Comparison of ENCODE assay signal across 8 cellular contexts in the genomic region with DNA sequence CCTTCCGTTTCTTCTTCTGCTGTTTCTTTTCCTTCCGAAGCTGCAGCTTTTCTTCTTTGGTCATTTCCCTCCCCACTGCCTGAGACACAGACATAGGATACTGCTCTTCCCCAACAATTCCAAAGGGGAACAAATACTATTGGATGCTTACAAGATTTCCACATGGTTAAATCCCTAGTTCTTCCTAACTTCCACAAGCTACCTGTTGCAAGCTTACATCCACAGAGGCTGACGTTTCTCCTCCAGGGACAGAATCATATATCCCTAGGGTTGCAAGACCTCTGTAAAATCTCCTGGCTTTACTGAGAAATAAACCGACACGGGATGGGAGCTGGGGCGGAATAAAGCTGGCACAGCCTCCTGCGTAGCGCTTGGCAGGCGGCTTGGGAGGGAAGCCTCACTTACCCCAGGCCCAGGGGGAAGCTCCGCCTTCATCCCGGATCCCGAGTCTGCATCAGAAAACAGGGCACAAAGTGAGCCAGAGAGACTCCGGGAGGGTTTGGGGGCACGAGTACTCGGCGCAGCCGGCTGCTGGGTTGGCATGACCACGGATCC.
A peak's percentile ranks its signal among the peaks of the same experiment; 100 is the strongest.
DNase-seq lines count a peak whose midpoint lies in the region; ATAC-seq and TF ChIP-seq lines count a peak whose summit lies in the region.

No MANE protein-coding gene starts in this region.

- H3K4me3 Mint-ChIP-seq in activated naive CD4-positive, alpha-beta T cell treated with anti-CD3 and anti-CD28 coated beads, Interleukin-2, amount 50 U/mL, for 24 hours: peak overlapping the region; percentile 89

- peak overlapping the region; percentile 85 for H3K27ac ChIP-seq in KOPT-K1 (ENCODE audit: low read depth, low read length, poor library complexity, severe bottlenecking)
- peak overlapping the region; percentile 90 for H3K27ac ChIP-seq in neutrophil

- H3K36me3 ChIP-seq in KOPT-K1 (ENCODE audit: insufficient read depth, low read length) (peaks cover 66% of the 10 kb centered on the region), neutrophil (peaks cover 51% of the 10 kb centered on the region)

- no peaks in the 10 kb centered on the region for H3K27me3 Mint-ChIP-seq in activated naive CD4-positive, alpha-beta T cell treated with anti-CD3 and anti-CD28 coated beads, Interleukin-2, amount 50 U/mL, for 24 hours

- H3K36me3 Mint-ChIP-seq in activated naive CD4-positive, alpha-beta T cell treated with anti-CD3 and anti-CD28 coated beads, Interleukin-2, amount 50 U/mL, for 24 hours: peaks cover 25% of the 10 kb centered on the region

- H3K9me3 ChIP-seq in KOPT-K1 (ENCODE audit: insufficient read depth, low read length, poor library complexity, severe bottlenecking) (no peaks in the 10 kb centered on the region), neutrophil (no peaks in the 10 kb centered on the region)

- no peaks in the 10 kb centered on the region for H3K27me3 ChIP-seq in neutrophil

- peak overlapping the region; percentile 87 to 96 for H3K4me3 ChIP-seq in neutrophil (ENCODE audit: low read depth in 1 of 2, low read length in 1 of 2)

- peaks cover 35% of the 10 kb centered on the region for H3K4me1 Mint-ChIP-seq in activated naive CD4-positive, alpha-beta T cell treated with anti-CD3 and anti-CD28 coated beads, Interleukin-2, amount 50 U/mL, for 24 hours

- DNase-seq in AG08396 (ENCODE audit: low spot score): peak; percentile 84
- peak; percentile 61 for DNase-seq in germinal center (ENCODE audit: low spot score)
- no peak for DNase-seq in stimulated activated CD4-positive, alpha-beta T cell treated with anti-CD3 and anti-CD28 coated beads, Interleukin-15, amount 100 ng/mL, for 24 hours

- no peaks in the 10 kb centered on the region for H3K9me3 Mint-ChIP-seq in activated naive CD4-positive, alpha-beta T cell treated with anti-CD3 and anti-CD28 coated beads, Interleukin-2, amount 50 U/mL, for 24 hours

- ATAC-seq in GM18498 (IDR thresholded peaks at IDR 0.05; ENCODE audit: unreplicated experiment) (peak; percentile 14), GM18502 (IDR thresholded peaks at IDR 0.05; ENCODE audit: poor library complexity, unreplicated experiment) (no peak)

- peak overlapping the region; percentile 81 for H3K27ac Mint-ChIP-seq in activated naive CD4-positive, alpha-beta T cell treated with anti-CD3 and anti-CD28 coated beads, Interleukin-2, amount 50 U/mL, for 24 hours

- peaks cover 34 to 36% of the 10 kb centered on the region in 2 experiments for H3K4me1 ChIP-seq in neutrophil (ENCODE audit: control insufficient read depth in 1 of 2, insufficient read depth in 1 of 2, low read depth in 1 of 2, low read length in 1 of 2)

- TF ChIP-seq CTCF in neutrophil (IDR thresholded peaks at IDR 0.05): no peak
